In genomic region chr22:38051900-38052862, GRCh38 we compare ENCODE assay signal across 1 cellular context.
TF ChIP-seq lines count a peak whose summit lies in the region.

No MANE protein-coding gene starts in this region.

TF ChIP-seq in K562, 482 proteins besides CTCF, POLR2A, EP300 and RAD21 (continues in another document):
- TF ChIP-seq ARHGAP35 (IDR thresholded peaks at IDR 0.05; ENCODE audit: partially characterized antibody) (no peak), CHAMP1 (IDR thresholded peaks at IDR 0.05) (no peak), E2F5 (CRISPR knock-in tag; IDR thresholded peaks at IDR 0.05) (no peak), GABPB2 (CRISPR knock-in tag; conservative IDR thresholded peaks at IDR 0.05) (no peak), RFX7 (CRISPR knock-in tag; IDR thresholded peaks at IDR 0.05) (no peak), SPI1 (IDR thresholded peaks at IDR 0.05; ENCODE audit: borderline replicate concordance, low read depth, low read length) (no peak), MCM5 (IDR thresholded peaks at IDR 0.05; ENCODE audit: low read depth) (no peak), HNRNPK (IDR thresholded peaks at IDR 0.05; ENCODE audit: low read depth, low read length, poor library complexity, severe bottlenecking) (no peak), MAZ (CRISPR knock-in tag; conservative IDR thresholded peaks at IDR 0.05 in 1 of 2, IDR thresholded peaks at IDR 0.05 in 1 of 2) (peak; percentile 29 to 83; a peak in 2 of 4 replicates), TARDBP (IDR thresholded peaks at IDR 0.05) (no peak), TRIM24 (IDR thresholded peaks at IDR 0.05) (no peak), ID3 (CRISPR knock-in tag; IDR thresholded peaks at IDR 0.05) (no peak), ID3 (tag; IDR thresholded peaks at IDR 0.05) (no peak), KLF16 (IDR thresholded peaks at IDR 0.05) (0 out of 2 replicates have a peak, but pooled peaks have one; percentile 30), MEF2A (IDR thresholded peaks at IDR 0.05; ENCODE audit: control insufficient read depth, low read depth, low read length) (no peak), MTA3 (IDR thresholded peaks at IDR 0.05; ENCODE audit: borderline replicate concordance) (no peak), DNMT1 (IDR thresholded peaks at IDR 0.05) (no peak), ESRRA (IDR thresholded peaks at IDR 0.05; ENCODE audit: borderline replicate concordance, low read depth) (no peak), NCOR1 (IDR thresholded peaks at IDR 0.05) (no peak), NRF1 (conservative IDR thresholded peaks at IDR 0.05 in 1 of 2, IDR thresholded peaks at IDR 0.05 in 1 of 2) (no peak), LEF1 (IDR thresholded peaks at IDR 0.05) (no peak), MEIS2 (IDR thresholded peaks at IDR 0.05; ENCODE audit: partially characterized antibody) (no peak), CHD1 (IDR thresholded peaks at IDR 0.05; ENCODE audit: low read length) (no peak), ZNF24 (IDR thresholded peaks at IDR 0.05) (peak; percentile 77), MCM3 (IDR thresholded peaks at IDR 0.05) (no peak), TEAD1 (CRISPR knock-in tag; IDR thresholded peaks at IDR 0.05) (peak in 1 of 2 experiments; percentile 91; a peak in 2 of 4 replicates), RNF2 (IDR thresholded peaks at IDR 0.05) (no peak), ZKSCAN3 (CRISPR knock-in tag; IDR thresholded peaks at IDR 0.05) (no peak), SP1 (CRISPR knock-in tag; IDR thresholded peaks at IDR 0.05) (0 out of 2 replicates have a peak, but pooled peaks have one; percentile 38), CSDE1 (IDR thresholded peaks at IDR 0.05) (no peak), NR2C2 (CRISPR knock-in tag; IDR thresholded peaks at IDR 0.05) (no peak), NR2C2 (tag; IDR thresholded peaks at IDR 0.05) (no peak), BRCA1 (IDR thresholded peaks at IDR 0.05) (no peak), BRCA1 (CRISPR knock-in tag; IDR thresholded peaks at IDR 0.05) (no peak), XRCC3 (IDR thresholded peaks at IDR 0.05) (no peak), PPARD (CRISPR knock-in tag; IDR thresholded peaks at IDR 0.05) (no peak), ZNF133 (CRISPR knock-in tag; IDR thresholded peaks at IDR 0.05) (no peak), POLR3A (IDR thresholded peaks at IDR 0.05; ENCODE audit: borderline replicate concordance, extremely low read depth, insufficient read depth, insufficient read length) (no peak), PHF21A (IDR thresholded peaks at IDR 0.05; ENCODE audit: borderline replicate concordance, low read depth) (no peak), PATZ1 (CRISPR knock-in tag; IDR thresholded peaks at IDR 0.05; ENCODE audit: borderline replicate concordance) (no peak), CXXC5 (CRISPR knock-in tag; IDR thresholded peaks at IDR 0.05) (peak; percentile 18; the same call in 1 of the 2 replicates), ZHX1 (conservative IDR thresholded peaks at IDR 0.05; ENCODE audit: low read length) (no peak), DDX20 (tag; IDR thresholded peaks at IDR 0.05; ENCODE audit: low read depth) (no peak), ZBTB7A (IDR thresholded peaks at IDR 0.05; ENCODE audit: borderline replicate concordance, control insufficient read depth, low read depth, low read length) (peak; percentile 70; the same call in 1 of the 2 replicates), ZNF583 (CRISPR knock-in tag; IDR thresholded peaks at IDR 0.05) (no peak), SOX6 (IDR thresholded peaks at IDR 0.05) (no peak), TEAD4 (IDR thresholded peaks at IDR 0.05; ENCODE audit: low read length) (0 out of 2 replicates have a peak, but pooled peaks have one; percentile 17), TEAD4 (CRISPR knock-in tag; IDR thresholded peaks at IDR 0.05; ENCODE audit: borderline replicate concordance) (no peak), ZEB2 (IDR thresholded peaks at IDR 0.05) (no peak), BCOR (IDR thresholded peaks at IDR 0.05) (no peak), ATF2 (CRISPR knock-in tag; IDR thresholded peaks at IDR 0.05) (no peak)
- TF ChIP-seq, protein P1, sequence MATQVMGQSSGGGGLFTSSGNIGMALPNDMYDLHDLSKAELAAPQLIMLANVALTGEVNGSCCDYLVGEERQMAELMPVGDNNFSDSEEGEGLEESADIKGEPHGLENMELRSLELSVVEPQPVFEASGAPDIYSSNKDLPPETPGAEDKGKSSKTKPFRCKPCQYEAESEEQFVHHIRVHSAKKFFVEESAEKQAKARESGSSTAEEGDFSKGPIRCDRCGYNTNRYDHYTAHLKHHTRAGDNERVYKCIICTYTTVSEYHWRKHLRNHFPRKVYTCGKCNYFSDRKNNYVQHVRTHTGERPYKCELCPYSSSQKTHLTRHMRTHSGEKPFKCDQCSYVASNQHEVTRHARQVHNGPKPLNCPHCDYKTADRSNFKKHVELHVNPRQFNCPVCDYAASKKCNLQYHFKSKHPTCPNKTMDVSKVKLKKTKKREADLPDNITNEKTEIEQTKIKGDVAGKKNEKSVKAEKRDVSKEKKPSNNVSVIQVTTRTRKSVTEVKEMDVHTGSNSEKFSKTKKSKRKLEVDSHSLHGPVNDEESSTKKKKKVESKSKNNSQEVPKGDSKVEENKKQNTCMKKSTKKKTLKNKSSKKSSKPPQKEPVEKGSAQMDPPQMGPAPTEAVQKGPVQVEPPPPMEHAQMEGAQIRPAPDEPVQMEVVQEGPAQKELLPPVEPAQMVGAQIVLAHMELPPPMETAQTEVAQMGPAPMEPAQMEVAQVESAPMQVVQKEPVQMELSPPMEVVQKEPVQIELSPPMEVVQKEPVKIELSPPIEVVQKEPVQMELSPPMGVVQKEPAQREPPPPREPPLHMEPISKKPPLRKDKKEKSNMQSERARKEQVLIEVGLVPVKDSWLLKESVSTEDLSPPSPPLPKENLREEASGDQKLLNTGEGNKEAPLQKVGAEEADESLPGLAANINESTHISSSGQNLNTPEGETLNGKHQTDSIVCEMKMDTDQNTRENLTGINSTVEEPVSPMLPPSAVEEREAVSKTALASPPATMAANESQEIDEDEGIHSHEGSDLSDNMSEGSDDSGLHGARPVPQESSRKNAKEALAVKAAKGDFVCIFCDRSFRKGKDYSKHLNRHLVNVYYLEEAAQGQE (CRISPR knock-in tag; IDR thresholded peaks at IDR 0.05; ENCODE audit: low read depth): no peak
- TF ChIP-seq, protein P2, sequence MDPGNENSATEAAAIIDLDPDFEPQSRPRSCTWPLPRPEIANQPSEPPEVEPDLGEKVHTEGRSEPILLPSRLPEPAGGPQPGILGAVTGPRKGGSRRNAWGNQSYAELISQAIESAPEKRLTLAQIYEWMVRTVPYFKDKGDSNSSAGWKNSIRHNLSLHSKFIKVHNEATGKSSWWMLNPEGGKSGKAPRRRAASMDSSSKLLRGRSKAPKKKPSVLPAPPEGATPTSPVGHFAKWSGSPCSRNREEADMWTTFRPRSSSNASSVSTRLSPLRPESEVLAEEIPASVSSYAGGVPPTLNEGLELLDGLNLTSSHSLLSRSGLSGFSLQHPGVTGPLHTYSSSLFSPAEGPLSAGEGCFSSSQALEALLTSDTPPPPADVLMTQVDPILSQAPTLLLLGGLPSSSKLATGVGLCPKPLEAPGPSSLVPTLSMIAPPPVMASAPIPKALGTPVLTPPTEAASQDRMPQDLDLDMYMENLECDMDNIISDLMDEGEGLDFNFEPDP (CRISPR knock-in tag; IDR thresholded peaks at IDR 0.05): no peak
- TF ChIP-seq, protein P3, sequence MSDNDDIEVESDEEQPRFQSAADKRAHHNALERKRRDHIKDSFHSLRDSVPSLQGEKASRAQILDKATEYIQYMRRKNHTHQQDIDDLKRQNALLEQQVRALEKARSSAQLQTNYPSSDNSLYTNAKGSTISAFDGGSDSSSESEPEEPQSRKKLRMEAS (CRISPR knock-in tag; IDR thresholded peaks at IDR 0.05): peak; percentile 86
